ENCODE assay signal across 8 cellular contexts in the genomic region with DNA sequence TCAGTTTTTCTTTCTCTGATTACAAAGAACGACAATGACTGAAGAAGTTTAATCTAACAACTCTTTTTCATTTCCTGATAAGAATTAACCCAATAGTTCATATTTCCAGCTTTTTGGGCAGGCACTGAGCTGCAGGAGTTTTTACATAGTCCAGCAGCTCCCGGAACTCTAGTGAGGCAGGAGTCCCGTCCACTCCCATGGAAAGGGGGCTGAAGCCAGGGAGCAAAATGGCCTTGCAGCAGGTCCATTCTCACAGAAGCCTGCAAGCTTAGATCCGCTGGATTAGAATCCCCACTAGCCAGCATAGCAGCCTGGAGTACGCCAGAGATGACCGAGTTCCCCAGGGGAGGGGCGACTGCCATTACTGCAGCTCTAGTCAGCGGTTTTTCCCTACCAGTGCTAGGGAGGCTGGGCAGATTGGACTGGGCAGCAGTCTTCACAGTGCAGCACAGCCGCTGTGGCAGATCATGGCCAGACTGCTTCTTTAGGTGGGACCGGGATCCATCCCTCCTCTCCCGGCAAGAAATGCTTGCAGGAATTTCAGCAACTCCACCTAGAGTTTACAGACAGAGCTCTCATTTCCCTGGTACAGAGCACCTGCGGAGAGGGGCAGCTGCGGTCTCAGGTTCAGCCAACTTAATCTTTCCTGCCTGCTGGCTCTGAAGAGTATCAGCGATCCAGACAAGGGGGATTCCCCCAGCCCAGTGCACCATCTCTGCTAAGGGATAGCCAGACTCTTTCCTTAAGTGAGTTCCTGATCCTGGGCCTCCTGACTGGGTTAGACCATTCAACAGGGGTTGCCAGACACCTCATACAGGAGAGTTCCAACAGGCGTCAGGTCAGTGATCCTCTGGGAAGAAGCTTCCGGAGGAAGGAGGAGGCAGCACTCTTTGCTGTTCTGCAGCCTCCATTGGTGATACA.
A peak's percentile ranks its signal among the peaks of the same experiment; 100 is the strongest.
DNase-seq lines count a peak whose midpoint lies in the region; ATAC-seq and TF ChIP-seq lines count a peak whose summit lies in the region.

No MANE protein-coding gene starts in this region.

- TF ChIP-seq CTCF in NB4 (IDR thresholded peaks at IDR 0.05; ENCODE audit: low read depth, low read length) = no peak

- DNase-seq in NCI-H1417 (lab: John Stamatoyannopoulos, UW) (peak; percentile 30 to 77 (median 59)), NCI-H1417 treated with DMSO at 0.1 percent for 48 hours (lab: John Stamatoyannopoulos, UW) (no peak), NB4 (ENCODE audit: low read depth) (peak; percentile 2), amniotic stem cell (lab: John Stamatoyannopoulos, UW) (peak; percentile 6), iris pigment epithelial cell (ENCODE audit: low read depth) (peak; percentile 9), stromal cell of bone marrow (ENCODE audit: low read depth) (peak; percentile 15)
- DNase-seq in activated CD4-positive, alpha-beta T cell treated with anti-CD3 and anti-CD28 coated beads, Interleukin-2, amount 50 U/mL, for 48 hours = no peak

- no peak for TF ChIP-seq POLR2A in NB4 (IDR thresholded peaks at IDR 0.05; ENCODE audit: extremely low read depth, insufficient read length)

- peak overlapping the region; percentile 93 for H3K4me3 ChIP-seq in NB4 (ENCODE audit: low read depth, low read length)

- no peak for ATAC-seq in GM21528 (IDR thresholded peaks at IDR 0.05; ENCODE audit: low FRiP score, unreplicated experiment)

Comparison
In these comparisons a context has a peak if more than half of its experiments do, and no peak if none do; other contexts are left out.
1. DNase-seq: peak in NCI-H1417 (3 of 3), NB4 (single experiment), amniotic stem cell (single experiment), iris pigment epithelial cell (single experiment) and stromal cell of bone marrow (single experiment); none in NCI-H1417 treated with DMSO at 0.1 percent for 48 hours (single experiment) and activated CD4-positive, alpha-beta T cell treated with anti-CD3 and anti-CD28 coated beads, Interleukin-2, amount 50 U/mL, for 48 hours (0 of 2).